In genomic region chr4:78460368-78460767, GRCh38 we compare ENCODE assay signal across 9 cellular contexts.
"Had no signal": no experiment of that assay in that cellular context is flagged by ENCODE, and none has a peak within 500 bp of the region (broad histone marks: within the 10 kb centered on the region; RNA-seq: fewer than 3 reads in every experiment).

No MANE protein-coding gene starts in this region.

- H3K27ac ChIP-seq: HL-60, KMS-11 had no signal

- H3K36me3 ChIP-seq: HAP-1 had no signal

- H3K9me3 ChIP-seq: HAP-1 had no signal

- H3K9me3 Mint-ChIP-seq: GM23338, HFFc6, IgD-negative memory B cell had no signal

- DNase-seq: H7, HFFc6, KBM-7 had no signal

- H3K4me1 ChIP-seq: HAP-1 had no signal

- H3K4me1 Mint-ChIP-seq: GM23338, IgD-negative memory B cell had no signal

- H3K27me3 Mint-ChIP-seq: IgD-negative memory B cell had no signal

- H3K36me3 Mint-ChIP-seq: IgD-negative memory B cell had no signal

- H3K9ac ChIP-seq: KMS-11 had no signal

- H3K4me2 ChIP-seq: GM23338, KMS-11 had no signal

- H2AFZ ChIP-seq: GM23338 had no signal

- ATAC-seq: GM23338, HCT116 had no signal

- H3K4me3 Mint-ChIP-seq: GM23338, HFFc6 had no signal

- H3K4me3 ChIP-seq: GM23338, HAP-1 had no signal

- H3K27ac Mint-ChIP-seq: GM23338, HFFc6, IgD-negative memory B cell had no signal
